Comparison of ENCODE assay signal across 10 cellular contexts in the genomic region with DNA sequence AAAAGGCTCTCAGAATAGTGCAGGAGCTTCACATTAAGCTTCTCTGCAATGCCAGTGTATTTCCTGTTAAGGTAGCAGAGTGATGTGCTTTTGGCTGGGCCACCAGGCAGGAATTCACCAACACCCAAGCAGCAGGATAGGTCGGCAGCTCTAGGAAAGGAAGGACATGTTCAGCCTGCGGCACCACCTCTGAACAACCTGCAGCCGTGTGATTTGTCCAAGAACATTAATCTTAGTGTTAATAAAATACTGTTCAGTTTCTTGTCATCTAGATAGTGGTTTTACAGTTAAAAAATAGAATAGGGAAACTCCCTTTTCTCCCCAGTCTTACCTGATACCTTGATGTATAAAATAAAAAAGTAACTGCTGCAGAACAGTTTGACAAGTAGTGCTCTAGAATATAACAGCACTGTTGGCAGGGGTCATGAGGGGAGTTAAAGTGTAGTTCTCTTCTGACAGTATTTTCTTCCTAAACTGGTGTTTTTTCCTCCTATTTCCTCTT. TPM values are rescaled to one million over a fixed set of nuclear protein-coding genes. Genes with fewer than 3 reads are reported as not detected.
DNase-seq lines count a peak whose midpoint lies in the region; ATAC-seq and TF ChIP-seq lines count a peak whose summit lies in the region.
"Had no signal": no experiment of that assay in that cellular context is flagged by ENCODE, and none has a peak within 500 bp of the region (broad histone marks: within the 10 kb centered on the region; RNA-seq: fewer than 3 reads in every experiment).

No MANE protein-coding gene starts in this region.

- peaks cover 37% of the 10 kb centered on the region for H3K4me1 Mint-ChIP-seq in activated naive CD4-positive, alpha-beta T cell treated with anti-CD3 and anti-CD28 coated beads, Interleukin-2, amount 10 ng/mL, durations not matched to agents 7 days and 5 days
- peaks cover 28% of the 10 kb centered on the region for H3K4me1 Mint-ChIP-seq in type B pancreatic cell (ENCODE audit: unreplicated experiment)

- intact Hi-C loops in Right ventricle myocardium superior (cut with DNase I), result no loop called here

- no peaks in the 10 kb centered on the region for H3K27me3 Mint-ChIP-seq in activated naive CD4-positive, alpha-beta T cell treated with anti-CD3 and anti-CD28 coated beads, Interleukin-2, amount 10 ng/mL, durations not matched to agents 7 days and 5 days
- H3K27me3 Mint-ChIP-seq in type B pancreatic cell, result no peaks in the 10 kb centered on the region

- H3K36me3 Mint-ChIP-seq in activated naive CD4-positive, alpha-beta T cell treated with anti-CD3 and anti-CD28 coated beads, Interleukin-2, amount 10 ng/mL, durations not matched to agents 7 days and 5 days, result peaks cover 40% of the 10 kb centered on the region
- peaks cover 20% of the 10 kb centered on the region for H3K36me3 Mint-ChIP-seq in type B pancreatic cell

- no peak overlapping the region for H3K4me3 ChIP-seq in foreskin fibroblast (ENCODE audit: low read depth in 1 of 2, low read length in 2 of 2)

- no peaks in the 10 kb centered on the region for H3K9me3 Mint-ChIP-seq in activated naive CD4-positive, alpha-beta T cell treated with anti-CD3 and anti-CD28 coated beads, Interleukin-2, amount 10 ng/mL, durations not matched to agents 7 days and 5 days
- no peaks in the 10 kb centered on the region for H3K9me3 Mint-ChIP-seq in type B pancreatic cell

- ATAC-seq in HG03378 (IDR thresholded peaks at IDR 0.05; ENCODE audit: unreplicated experiment) (peak; percentile 54), Right ventricle myocardium superior (ENCODE audit: poor library complexity) (peak; percentile 92)

- CTCF ChIA-PET in activated naive CD4-positive, alpha-beta T cell treated with anti-CD3 and anti-CD28 coated beads, Interleukin-2, amount 10 ng/mL, durations not matched to agents 7 days and 5 days (lab: Charles Lee), result no interaction called here

- TF ChIP-seq CTCF in type B pancreatic cell (conservative IDR thresholded peaks at IDR 0.05) (no peak), foreskin fibroblast (IDR thresholded peaks at IDR 0.05; ENCODE audit: low read depth, low read length) (no peak), GM10266 (IDR thresholded peaks at IDR 0.05; ENCODE audit: control insufficient read depth, insufficient read depth, low read depth, missing control alignments) (no peak)

- H3K27ac Mint-ChIP-seq in activated naive CD4-positive, alpha-beta T cell treated with anti-CD3 and anti-CD28 coated beads, Interleukin-2, amount 10 ng/mL, durations not matched to agents 7 days and 5 days, result peak overlapping the region; percentile 35
- H3K27ac Mint-ChIP-seq in type B pancreatic cell, result peak overlapping the region; percentile 71

- H3K4me3 Mint-ChIP-seq in activated naive CD4-positive, alpha-beta T cell treated with anti-CD3 and anti-CD28 coated beads, Interleukin-2, amount 10 ng/mL, durations not matched to agents 7 days and 5 days, result no peak overlapping the region
- no peak overlapping the region for H3K4me3 Mint-ChIP-seq in type B pancreatic cell

- DNase-seq in activated naive CD4-positive, alpha-beta T cell treated with anti-CD3 and anti-CD28 coated beads, Interleukin-2, amount 10 ng/mL, durations not matched to agents 7 days and 5 days, result no peak
- no peak for DNase-seq in activated naive CD4-positive, alpha-beta T cell treated with Interleukin-2 at 50 U/mL for 16 hours
- no peak for DNase-seq in Right ventricle myocardium superior
- no peak for DNase-seq in type B pancreatic cell (ENCODE audit: extremely low spot score, unreplicated experiment)
- DNase-seq in activated effector memory CD4-positive, alpha-beta T cell treated with Interleukin-2 at 50 U/mL for 16 hours, result no peak
- no peak for DNase-seq in foreskin fibroblast
- DNase-seq in GM10266 (ENCODE audit: extremely low spot score), result no peak
- DNase-seq: H7, NCI-H2171 had no signal

RNA-seq across cellular contexts. Expression of a gene that starts 18.8 kb away (rescaled TPM):
- total RNA-seq in Right ventricle myocardium superior, result 29.4 TPM
- total RNA-seq in type B pancreatic cell (ENCODE audit: low replicate concordance), result 40.2 and 61.1 TPM in 2 replicates
